Comparison of ENCODE assay signal across 23 cellular contexts in genomic region chr3:196098365-196098764, GRCh38. TPM values are rescaled to one million over a fixed set of nuclear protein-coding genes. Genes with fewer than 3 reads are reported as not detected.
A peak's percentile ranks its signal among the peaks of the same experiment; 100 is the strongest.
DNase-seq lines count a peak whose midpoint lies in the region; ATAC-seq lines count a peak whose summit lies in the region.
"Had no signal": no experiment of that assay in that cellular context is flagged by ENCODE, and none has a peak within 500 bp of the region (broad histone marks: within the 10 kb centered on the region; RNA-seq: fewer than 3 reads in every experiment).

No MANE protein-coding gene starts in this region.

- H3K4me3 Mint-ChIP-seq in activated CD4-positive, alpha-beta memory T cell treated with anti-CD3 and anti-CD28 coated beads, Interleukin-2, amount 10 ng/mL, durations not matched to agents 7 days and 5 days: no peak overlapping the region
- no peak overlapping the region for H3K4me3 Mint-ChIP-seq in activated CD4-positive, alpha-beta memory T cell treated with anti-CD3 and anti-CD28 coated beads for 36 hours
- H3K4me3 Mint-ChIP-seq in activated T-helper 1 cell treated with anti-CD3 and anti-CD28 coated beads, Interleukin-12 subunit alpha, Interleukin-12 subunit beta, Interleukin-2, Interleukin-4 antibody, amounts not matched to agents 30 ng/mL and 10 ng/mL and 1 ng/mL, durations not matched to agents 14 hours and 24 hours and 36 hours: no peak overlapping the region
- H3K4me3 Mint-ChIP-seq in naive thymus-derived CD8-positive, alpha-beta T cell: peak overlapping the region in 1 of 10 donors; percentile 26
- H3K4me3 Mint-ChIP-seq: activated CD8-positive, alpha-beta T cell treated with anti-CD3 and anti-CD28 coated beads for 36 hours; neural progenitor cell; stimulated activated naive CD8-positive, alpha-beta T cell treated with anti-CD3 and anti-CD28 coated beads, Interleukin-15, amount 100 ng/mL, for 72 hours had no signal

- H3K9me3 ChIP-seq in ES-I3 (ENCODE audit: control insufficient read depth, insufficient read depth, low read length): no peaks in the 10 kb centered on the region
- H3K9me3 ChIP-seq: thyroid gland, uterus had no signal

- intact Hi-C loops in activated CD4-positive, alpha-beta memory T cell treated with anti-CD3 and anti-CD28 coated beads for 36 hours (cut with micrococcal nuclease): no loop called here
- intact Hi-C loops in activated T-helper 1 cell treated with anti-CD3 and anti-CD28 coated beads, Interleukin-12 subunit alpha, Interleukin-12 subunit beta, Interleukin-2, Interleukin-4 antibody, amounts not matched to agents 30 ng/mL and 10 ng/mL and 1 ng/mL, durations not matched to agents 14 hours and 24 hours and 36 hours (cut with micrococcal nuclease): no loop called here

- H3K27ac ChIP-seq in substantia nigra (ENCODE audit: low read depth, low read length, poor library complexity, severe bottlenecking): no peak overlapping the region
- H3K27ac ChIP-seq: coronary artery, neural progenitor cell, RWPE1, skin epidermis, thyroid gland, uterus had no signal

- H3K4me1 ChIP-seq in ES-I3 (ENCODE audit: insufficient read depth, low read length): no peaks in the 10 kb centered on the region; the same call in 1 of the 2 replicates
- H3K4me1 ChIP-seq: neural progenitor cell, uterus had no signal

- peak overlapping the region; percentile 11; the same call in 1 of the 2 replicates for H3K9ac ChIP-seq in ES-I3 (ENCODE audit: low read depth, low read length)
- H3K9ac ChIP-seq: neural progenitor cell had no signal

- H3K4me1 Mint-ChIP-seq in activated CD4-positive, alpha-beta memory T cell treated with anti-CD3 and anti-CD28 coated beads, Interleukin-2, amount 10 ng/mL, durations not matched to agents 7 days and 5 days: peaks cover 17% of the 10 kb centered on the region
- H3K4me1 Mint-ChIP-seq in activated CD4-positive, alpha-beta memory T cell treated with anti-CD3 and anti-CD28 coated beads for 36 hours (ENCODE audit: low read depth): peaks cover 11% of the 10 kb centered on the region
- H3K4me1 Mint-ChIP-seq in activated T-helper 1 cell treated with anti-CD3 and anti-CD28 coated beads, Interleukin-12 subunit alpha, Interleukin-12 subunit beta, Interleukin-2, Interleukin-4 antibody, amounts not matched to agents 30 ng/mL and 10 ng/mL and 1 ng/mL, durations not matched to agents 14 hours and 24 hours and 36 hours (ENCODE audit: low read depth): peaks cover 10% of the 10 kb centered on the region
- peaks cover 0 to 30% (median 3%) of the 10 kb centered on the region in 4 donors for H3K4me1 Mint-ChIP-seq in naive thymus-derived CD8-positive, alpha-beta T cell

- H3K27ac Mint-ChIP-seq in activated CD4-positive, alpha-beta memory T cell treated with anti-CD3 and anti-CD28 coated beads, Interleukin-2, amount 10 ng/mL, durations not matched to agents 7 days and 5 days: peak overlapping the region; percentile 42
- H3K27ac Mint-ChIP-seq in activated CD4-positive, alpha-beta memory T cell treated with anti-CD3 and anti-CD28 coated beads for 36 hours: no peak overlapping the region
- H3K27ac Mint-ChIP-seq in activated T-helper 1 cell treated with anti-CD3 and anti-CD28 coated beads, Interleukin-12 subunit alpha, Interleukin-12 subunit beta, Interleukin-2, Interleukin-4 antibody, amounts not matched to agents 30 ng/mL and 10 ng/mL and 1 ng/mL, durations not matched to agents 14 hours and 24 hours and 36 hours: peak overlapping the region; percentile 2
- H3K27ac Mint-ChIP-seq in naive thymus-derived CD8-positive, alpha-beta T cell: peak overlapping the region in 6 of 10 donors; percentile 47 to 85 (median 76)
- H3K27ac Mint-ChIP-seq: activated CD8-positive, alpha-beta T cell treated with anti-CD3 and anti-CD28 coated beads for 36 hours; neural progenitor cell; stimulated activated naive CD8-positive, alpha-beta T cell treated with anti-CD3 and anti-CD28 coated beads, Interleukin-15, amount 100 ng/mL, for 72 hours had no signal

- ATAC-seq in naive thymus-derived CD8-positive, alpha-beta T cell: no peak
- ATAC-seq: activated CD4-positive, CD25-positive, alpha-beta regulatory T cell treated with anti-CD3 and anti-CD28 coated beads, Interleukin-2, amount 50 U/mL, for 24 hours; stimulated activated naive CD8-positive, alpha-beta T cell treated with anti-CD3 and anti-CD28 coated beads, Interleukin-15, amount 100 ng/mL, for 72 hours had no signal

- H3K9me3 Mint-ChIP-seq in activated CD4-positive, alpha-beta memory T cell treated with anti-CD3 and anti-CD28 coated beads, Interleukin-2, amount 10 ng/mL, durations not matched to agents 7 days and 5 days: peaks cover 8% of the 10 kb centered on the region
- H3K9me3 Mint-ChIP-seq in activated CD4-positive, alpha-beta memory T cell treated with anti-CD3 and anti-CD28 coated beads for 36 hours: peaks cover 5% of the 10 kb centered on the region
- H3K9me3 Mint-ChIP-seq in activated T-helper 1 cell treated with anti-CD3 and anti-CD28 coated beads, Interleukin-12 subunit alpha, Interleukin-12 subunit beta, Interleukin-2, Interleukin-4 antibody, amounts not matched to agents 30 ng/mL and 10 ng/mL and 1 ng/mL, durations not matched to agents 14 hours and 24 hours and 36 hours: peaks cover 4% of the 10 kb centered on the region
- H3K9me3 Mint-ChIP-seq in naive thymus-derived CD8-positive, alpha-beta T cell: peaks cover 0 to 9% (median 0%) of the 10 kb centered on the region in 9 donors
- H3K9me3 Mint-ChIP-seq: activated CD8-positive, alpha-beta T cell treated with anti-CD3 and anti-CD28 coated beads for 36 hours had no signal

- CTCF ChIA-PET in activated CD4-positive, alpha-beta memory T cell treated with anti-CD3 and anti-CD28 coated beads, Interleukin-2, amount 10 ng/mL, durations not matched to agents 7 days and 5 days (lab: Charles Lee): interaction anchor here (0.6 kb wide), 1 partner anchor 496 kb away, joined by 3 read pairs; no protein-coding TSS in a partner anchor
- CTCF ChIA-PET in activated CD4-positive, alpha-beta memory T cell treated with anti-CD3 and anti-CD28 coated beads for 36 hours (lab: Charles Lee): no interaction called here

- POLR2A ChIA-PET in activated CD4-positive, alpha-beta memory T cell treated with anti-CD3 and anti-CD28 coated beads, Interleukin-2, amount 10 ng/mL, durations not matched to agents 7 days and 5 days (lab: Charles Lee): no interaction called here
- POLR2A ChIA-PET in activated CD4-positive, alpha-beta memory T cell treated with anti-CD3 and anti-CD28 coated beads for 36 hours (lab: Charles Lee): no interaction called here
- POLR2A ChIA-PET in naive thymus-derived CD8-positive, alpha-beta T cell (lab: Charles Lee): interaction anchor here (0.6 kb wide), 1 partner anchor 1359 kb away, joined by 4 read pairs; no protein-coding TSS in a partner anchor

- no peak for DNase-seq in activated CD4-positive, alpha-beta memory T cell treated with anti-CD3 and anti-CD28 coated beads, Interleukin-2, amount 10 ng/mL, durations not matched to agents 7 days and 5 days
- no peak for DNase-seq in activated CD4-positive, alpha-beta memory T cell treated with anti-CD3 and anti-CD28 coated beads for 36 hours
- no peak for DNase-seq in activated T-helper 1 cell treated with anti-CD3 and anti-CD28 coated beads, Interleukin-12 subunit alpha, Interleukin-12 subunit beta, Interleukin-2, Interleukin-4 antibody, amounts not matched to agents 30 ng/mL and 10 ng/mL and 1 ng/mL, durations not matched to agents 14 hours and 24 hours and 36 hours (ENCODE audit: low spot score)
- no peak for DNase-seq in naive thymus-derived CD8-positive, alpha-beta T cell
- no peak for DNase-seq in AG08395 (ENCODE audit: low spot score)
- no peak for DNase-seq in DMS114 treated with DMSO at 0.1 percent for 48 hours (lab: John Stamatoyannopoulos, UW; ENCODE audit: unreplicated experiment)
- DNase-seq in substantia nigra (lab: John Stamatoyannopoulos, UW): no peak
- DNase-seq: 8988T; activated CD8-positive, alpha-beta memory T cell treated with anti-CD3 and anti-CD28 coated beads, Interleukin-2, amount 50 U/mL, for 48 hours; caudate nucleus; NCI-H1048; NCI-H1694 treated with DMSO at 0.1 percent for 48 hours; NCI-H510A; stimulated activated naive CD8-positive, alpha-beta T cell treated with anti-CD3 and anti-CD28 coated beads, Interleukin-15, amount 100 ng/mL, for 72 hours; thyroid gland; uterus had no signal

- no peaks in the 10 kb centered on the region for H3K27me3 Mint-ChIP-seq in activated CD4-positive, alpha-beta memory T cell treated with anti-CD3 and anti-CD28 coated beads, Interleukin-2, amount 10 ng/mL, durations not matched to agents 7 days and 5 days
- H3K27me3 Mint-ChIP-seq in activated CD4-positive, alpha-beta memory T cell treated with anti-CD3 and anti-CD28 coated beads for 36 hours: no peaks in the 10 kb centered on the region
- H3K27me3 Mint-ChIP-seq in activated T-helper 1 cell treated with anti-CD3 and anti-CD28 coated beads, Interleukin-12 subunit alpha, Interleukin-12 subunit beta, Interleukin-2, Interleukin-4 antibody, amounts not matched to agents 30 ng/mL and 10 ng/mL and 1 ng/mL, durations not matched to agents 14 hours and 24 hours and 36 hours (ENCODE audit: insufficient read depth): peaks cover 2% of the 10 kb centered on the region
- no peaks in the 10 kb centered on the region for H3K27me3 Mint-ChIP-seq in naive thymus-derived CD8-positive, alpha-beta T cell
- H3K27me3 Mint-ChIP-seq: activated CD8-positive, alpha-beta T cell treated with anti-CD3 and anti-CD28 coated beads for 36 hours; stimulated activated naive CD8-positive, alpha-beta T cell treated with anti-CD3 and anti-CD28 coated beads, Interleukin-15, amount 100 ng/mL, for 72 hours had no signal

- H3K36me3 ChIP-seq in ES-I3 (ENCODE audit: insufficient read depth, low read length): no peaks in the 10 kb centered on the region
- H3K36me3 ChIP-seq: neural progenitor cell, thyroid gland, uterus had no signal

- peaks cover 8% of the 10 kb centered on the region for H3K36me3 Mint-ChIP-seq in activated CD4-positive, alpha-beta memory T cell treated with anti-CD3 and anti-CD28 coated beads, Interleukin-2, amount 10 ng/mL, durations not matched to agents 7 days and 5 days (ENCODE audit: low read depth)
- H3K36me3 Mint-ChIP-seq in activated CD4-positive, alpha-beta memory T cell treated with anti-CD3 and anti-CD28 coated beads for 36 hours: no peaks in the 10 kb centered on the region
- H3K36me3 Mint-ChIP-seq in activated T-helper 1 cell treated with anti-CD3 and anti-CD28 coated beads, Interleukin-12 subunit alpha, Interleukin-12 subunit beta, Interleukin-2, Interleukin-4 antibody, amounts not matched to agents 30 ng/mL and 10 ng/mL and 1 ng/mL, durations not matched to agents 14 hours and 24 hours and 36 hours (ENCODE audit: low read depth): no peaks in the 10 kb centered on the region
- H3K36me3 Mint-ChIP-seq in naive thymus-derived CD8-positive, alpha-beta T cell: no peaks in the 10 kb centered on the region
- H3K36me3 Mint-ChIP-seq: neural progenitor cell had no signal

RNA-seq across cellular contexts. Expression of gene TFRC, which starts 16.5 kb away (rescaled TPM):
- total RNA-seq in activated CD4-positive, alpha-beta memory T cell treated with anti-CD3 and anti-CD28 coated beads, Interleukin-2, amount 10 ng/mL, durations not matched to agents 7 days and 5 days: 100 to 1,000 TPM; 326 to 330 TPM
- total RNA-seq in activated CD4-positive, alpha-beta memory T cell treated with anti-CD3 and anti-CD28 coated beads for 36 hours: 100 to 1,000 TPM; 341 to 347 TPM
- 791 TPM in 2 replicates for total RNA-seq in activated T-helper 1 cell treated with anti-CD3 and anti-CD28 coated beads, Interleukin-12 subunit alpha, Interleukin-12 subunit beta, Interleukin-2, Interleukin-4 antibody, amounts not matched to agents 30 ng/mL and 10 ng/mL and 1 ng/mL, durations not matched to agents 14 hours and 24 hours and 36 hours
- total RNA-seq in naive thymus-derived CD8-positive, alpha-beta T cell: 10 to 100 TPM; 52.9 to 55.9 TPM
- polyA plus RNA-seq in naive thymus-derived CD8-positive, alpha-beta T cell: 10 to 100 TPM in 2 of 3 donors, 1 to 10 TPM in 1; 7.1 to 14.5 (median 10.0) TPM

Comparison
In these comparisons a context has a peak if more than half of its experiments do, and no peak if none do; other contexts are left out.
1. RNA of gene TFRC, which starts 16.5 kb away (total RNA-seq): 791 TPM in activated T-helper 1 cell treated with anti-CD3 and anti-CD28 coated beads, Interleukin-12 subunit alpha, Interleukin-12 subunit beta, Interleukin-2, Interleukin-4 antibody, amounts not matched to agents 30 ng/mL and 10 ng/mL and 1 ng/mL, durations not matched to agents 14 hours and 24 hours and 36 hours, 341 to 347 TPM in activated CD4-positive, alpha-beta memory T cell treated with anti-CD3 and anti-CD28 coated beads for 36 hours and 326 to 330 TPM in activated CD4-positive, alpha-beta memory T cell treated with anti-CD3 and anti-CD28 coated beads, Interleukin-2, amount 10 ng/mL, durations not matched to agents 7 days and 5 days; 52.9 to 55.9 TPM in naive thymus-derived CD8-positive, alpha-beta T cell; every median in the first group is over 4 times any median in the second.